In genomic region chr6:37051138-37052026, GRCh38 we compare ENCODE assay signal across 1 cellular context.
TF ChIP-seq lines count a peak whose summit lies in the region.

No MANE protein-coding gene starts in this region.

TF ChIP-seq in HEK293, 187 proteins besides CTCF, POLR2A, EP300 and RAD21 (continued from another document and continues in another):
- TF ChIP-seq PATZ1 (tag by site-specific recombination; IDR thresholded peaks at IDR 0.05) = peak; percentile 40; the same call in 1 of the 2 replicates
- TF ChIP-seq ZNF624 (tag by site-specific recombination; IDR thresholded peaks at IDR 0.05) = no peak
- TF ChIP-seq ZNF654 (tag by site-specific recombination; IDR thresholded peaks at IDR 0.05; ENCODE audit: low read depth) = peak; percentile 92
- TF ChIP-seq ZNF488 (tag by site-specific recombination; IDR thresholded peaks at IDR 0.05) = no peak
- TF ChIP-seq ZNF121 (tag by site-specific recombination; IDR thresholded peaks at IDR 0.05) = no peak; the same call in 1 of the 2 replicates
- no peak for TF ChIP-seq ZBTB49 (tag by site-specific recombination; IDR thresholded peaks at IDR 0.05; ENCODE audit: low read depth)
- no peak for TF ChIP-seq ZNF133 (tag by site-specific recombination; IDR thresholded peaks at IDR 0.05)
- peak; percentile 23; the same call in 1 of the 2 replicates for TF ChIP-seq KLF1 (tag by site-specific recombination; IDR thresholded peaks at IDR 0.05)
- TF ChIP-seq ZSCAN16 (tag by site-specific recombination; IDR thresholded peaks at IDR 0.05) = no peak
- TF ChIP-seq ZNF600 (tag by site-specific recombination; IDR thresholded peaks at IDR 0.05) = peak; percentile 45; the same call in 1 of the 2 replicates
- no peak for TF ChIP-seq ZNF704 (tag by site-specific recombination; IDR thresholded peaks at IDR 0.05)
- TF ChIP-seq PRDM6 (tag by site-specific recombination; IDR thresholded peaks at IDR 0.05) = no peak
- TF ChIP-seq SP2 (tag by site-specific recombination; IDR thresholded peaks at IDR 0.05) = no peak
- TF ChIP-seq ZNF560 (tag by site-specific recombination; IDR thresholded peaks at IDR 0.05; ENCODE audit: borderline replicate concordance) = no peak
- no peak for TF ChIP-seq ZNF112 (tag by site-specific recombination; IDR thresholded peaks at IDR 0.05)
- TF ChIP-seq ZNF785 (tag by site-specific recombination; IDR thresholded peaks at IDR 0.05) = no peak
- no peak for TF ChIP-seq ZNF214 (tag by site-specific recombination; IDR thresholded peaks at IDR 0.05; ENCODE audit: borderline replicate concordance)
- no peak for TF ChIP-seq ZBTB6 (tag by site-specific recombination; IDR thresholded peaks at IDR 0.05)
- peak; percentile 69; the same call in 1 of the 2 replicates for TF ChIP-seq HIC1 (tag by site-specific recombination; IDR thresholded peaks at IDR 0.05)
- TF ChIP-seq WT1 (tag by site-specific recombination; IDR thresholded peaks at IDR 0.05) = no peak; the same call in 1 of the 2 replicates
- TF ChIP-seq ZNF24 (tag by site-specific recombination; IDR thresholded peaks at IDR 0.05) = peak; percentile 42; the same call in 1 of the 2 replicates
- no peak for TF ChIP-seq ZNF623 (tag by site-specific recombination; IDR thresholded peaks at IDR 0.05)
- TF ChIP-seq ELK4 (IDR thresholded peaks at IDR 0.05; ENCODE audit: borderline replicate concordance, low read depth, low read length) = no peak
- TF ChIP-seq ZNF768 (tag by site-specific recombination; IDR thresholded peaks at IDR 0.05) = peak; percentile 92
- TF ChIP-seq ZBTB10 (tag by site-specific recombination; IDR thresholded peaks at IDR 0.05) = 0 out of 2 replicates have a peak, but pooled peaks have one; percentile 35
- TF ChIP-seq REPIN1 (tag by site-specific recombination; IDR thresholded peaks at IDR 0.05; ENCODE audit: low read depth) = no peak
- TF ChIP-seq ZFP37 (tag by site-specific recombination; IDR thresholded peaks at IDR 0.05) = peak; percentile 65; the same call in 1 of the 2 replicates
- no peak for TF ChIP-seq ZNF280C (tag by site-specific recombination; IDR thresholded peaks at IDR 0.05)
- no peak for TF ChIP-seq ZNF701 (tag by site-specific recombination; IDR thresholded peaks at IDR 0.05)
- no peak for TF ChIP-seq IKZF3 (tag by site-specific recombination; IDR thresholded peaks at IDR 0.05)
- TF ChIP-seq ZNF645 (tag by site-specific recombination; IDR thresholded peaks at IDR 0.05) = no peak
- TF ChIP-seq ZNF473 (tag by site-specific recombination; IDR thresholded peaks at IDR 0.05) = no peak
- no peak for TF ChIP-seq ZNF791 (tag by site-specific recombination; IDR thresholded peaks at IDR 0.05)
- no peak for TF ChIP-seq ZNF548 (tag by site-specific recombination; IDR thresholded peaks at IDR 0.05)
- TF ChIP-seq HOXA7 (CRISPR knock-in tag; IDR thresholded peaks at IDR 0.05; ENCODE audit: borderline replicate concordance) = no peak
- peak; percentile 95 for TF ChIP-seq ZBTB48 (tag by site-specific recombination; IDR thresholded peaks at IDR 0.05)
- TF ChIP-seq BCL11A (tag by site-specific recombination; IDR thresholded peaks at IDR 0.05; ENCODE audit: low read depth) = no peak; the same call in 1 of the 2 replicates
- TF ChIP-seq ZNF843 (tag by site-specific recombination; IDR thresholded peaks at IDR 0.05) = 0 out of 2 replicates have a peak, but pooled peaks have one; percentile 26
- no peak for TF ChIP-seq ZNF362 (tag by site-specific recombination; IDR thresholded peaks at IDR 0.05)
